20 cellular contexts compared by ENCODE assay signal in genomic region chr16:15779664-15780351, GRCh38.
"Had no signal": no experiment of that assay in that cellular context is flagged by ENCODE, and none has a peak within 500 bp of the region (broad histone marks: within the 10 kb centered on the region; RNA-seq: fewer than 3 reads in every experiment).

No MANE protein-coding gene starts in this region.

- H3K4me3 Mint-ChIP-seq: dendritic cell treated with granulocyte-macrophage colony-stimulating factor and Interleukin-4, amounts not matched to agents 40 ng/mL and 50 ng/mL, for 4 days; effector memory CD8-positive, alpha-beta T cell; naive thymus-derived CD4-positive, alpha-beta T cell; nephron progenitor cell; stimulated activated effector memory CD8-positive, alpha-beta T cell treated with anti-CD3 and anti-CD28 coated beads, Interleukin-12 subunit alpha, Interleukin-12 subunit beta, amount 100 ng/mL, for 72 hours had no signal

- DNase-seq: effector memory CD8-positive, alpha-beta T cell; esophagus squamous epithelium; foreskin fibroblast; left colon; mesendoderm; naive thymus-derived CD4-positive, alpha-beta T cell; nephron progenitor cell; posterior cingulate gyrus; stimulated activated CD4-positive, alpha-beta T cell treated with anti-CD3 and anti-CD28 coated beads, Interleukin-4, amount 100 ng/mL, for 1 hour; stimulated activated CD8-positive, alpha-beta memory T cell treated with anti-CD3 and anti-CD28 coated beads, Interleukin-4, amount 100 ng/mL, for 48 hours; stimulated activated naive CD8-positive, alpha-beta T cell treated with anti-CD3 and anti-CD28 coated beads, Interleukin-15, Interleukin-2, amounts not matched to agents 100 U/mL and 50 U/mL, for 24 hours; testis; upper lobe of left lung; uterus had no signal

- H3K27ac Mint-ChIP-seq: dendritic cell treated with granulocyte-macrophage colony-stimulating factor and Interleukin-4, amounts not matched to agents 40 ng/mL and 50 ng/mL, for 4 days; effector memory CD8-positive, alpha-beta T cell; naive thymus-derived CD4-positive, alpha-beta T cell; nephron progenitor cell; stimulated activated effector memory CD8-positive, alpha-beta T cell treated with anti-CD3 and anti-CD28 coated beads, Interleukin-12 subunit alpha, Interleukin-12 subunit beta, amount 100 ng/mL, for 72 hours had no signal

- H3K36me3 ChIP-seq: esophagus squamous epithelium, neutrophil, right atrium auricular region, upper lobe of left lung, uterus had no signal

- H3K27me3 ChIP-seq: esophagus squamous epithelium, neutrophil, right atrium auricular region, testis, upper lobe of left lung, uterus had no signal

- ATAC-seq: effector memory CD8-positive, alpha-beta T cell; left colon; naive thymus-derived CD4-positive, alpha-beta T cell; stimulated activated effector memory CD8-positive, alpha-beta T cell treated with anti-CD3 and anti-CD28 coated beads, Interleukin-12 subunit alpha, Interleukin-12 subunit beta, amount 100 ng/mL, for 72 hours; stimulated activated naive CD8-positive, alpha-beta T cell treated with anti-CD3 and anti-CD28 coated beads, Interleukin-15, Interleukin-2, amounts not matched to agents 100 U/mL and 50 U/mL, for 24 hours had no signal

- H3K36me3 Mint-ChIP-seq: naive thymus-derived CD4-positive, alpha-beta T cell; stimulated activated effector memory CD8-positive, alpha-beta T cell treated with anti-CD3 and anti-CD28 coated beads, Interleukin-12 subunit alpha, Interleukin-12 subunit beta, amount 100 ng/mL, for 72 hours had no signal

- H3K9me3 ChIP-seq: esophagus squamous epithelium, neutrophil, right atrium auricular region, testis, upper lobe of left lung, uterus had no signal

- H3K4me1 Mint-ChIP-seq: naive thymus-derived CD4-positive, alpha-beta T cell; nephron progenitor cell; stimulated activated effector memory CD8-positive, alpha-beta T cell treated with anti-CD3 and anti-CD28 coated beads, Interleukin-12 subunit alpha, Interleukin-12 subunit beta, amount 100 ng/mL, for 72 hours had no signal

- H3K4me3 ChIP-seq: esophagus squamous epithelium, right atrium auricular region, smooth muscle cell, testis, upper lobe of left lung, uterus had no signal

- H3K9me3 Mint-ChIP-seq: dendritic cell treated with granulocyte-macrophage colony-stimulating factor and Interleukin-4, amounts not matched to agents 40 ng/mL and 50 ng/mL, for 4 days; effector memory CD8-positive, alpha-beta T cell; naive thymus-derived CD4-positive, alpha-beta T cell; nephron progenitor cell; stimulated activated effector memory CD8-positive, alpha-beta T cell treated with anti-CD3 and anti-CD28 coated beads, Interleukin-12 subunit alpha, Interleukin-12 subunit beta, amount 100 ng/mL, for 72 hours had no signal

- H3K27ac ChIP-seq: epithelial cell of prostate, neutrophil, right atrium auricular region, upper lobe of left lung, uterus had no signal

- H3K4me1 ChIP-seq: right atrium auricular region, upper lobe of left lung had no signal
